Comparison of ENCODE assay signal across 20 cellular contexts in genomic region chr1:233641029-233641428, GRCh38.
"Had no signal": no experiment of that assay in that cellular context is flagged by ENCODE, and none has a peak within 500 bp of the region (broad histone marks: within the 10 kb centered on the region; RNA-seq: fewer than 3 reads in every experiment).

No MANE protein-coding gene starts in this region.

- DNase-seq: KBM-7, MV-4-11, NCI-H1048, NCI-H1105, NCI-H1417, NCI-H1436 treated with DMSO at 0.1 percent for 48 hours, NCI-H1694 treated with DMSO at 0.1 percent for 48 hours, NCI-H1930, NCI-H2081, NCI-H2227 treated with DMSO at 0.1 percent for 48 hours, NCI-H524, NCI-H526 treated with DMSO at 0.1 percent for 48 hours, NCI-H774, Right ventricle myocardium superior, RPMI8226, SIG-M5, T-helper 1 cell, T-helper 17 cell had no signal

- ATAC-seq: T-helper 17 cell had no signal

- H3K4me3 ChIP-seq: SJSA1, SK-N-MC had no signal
